Comparison of ENCODE assay signal across 12 cellular contexts in the genomic region with DNA sequence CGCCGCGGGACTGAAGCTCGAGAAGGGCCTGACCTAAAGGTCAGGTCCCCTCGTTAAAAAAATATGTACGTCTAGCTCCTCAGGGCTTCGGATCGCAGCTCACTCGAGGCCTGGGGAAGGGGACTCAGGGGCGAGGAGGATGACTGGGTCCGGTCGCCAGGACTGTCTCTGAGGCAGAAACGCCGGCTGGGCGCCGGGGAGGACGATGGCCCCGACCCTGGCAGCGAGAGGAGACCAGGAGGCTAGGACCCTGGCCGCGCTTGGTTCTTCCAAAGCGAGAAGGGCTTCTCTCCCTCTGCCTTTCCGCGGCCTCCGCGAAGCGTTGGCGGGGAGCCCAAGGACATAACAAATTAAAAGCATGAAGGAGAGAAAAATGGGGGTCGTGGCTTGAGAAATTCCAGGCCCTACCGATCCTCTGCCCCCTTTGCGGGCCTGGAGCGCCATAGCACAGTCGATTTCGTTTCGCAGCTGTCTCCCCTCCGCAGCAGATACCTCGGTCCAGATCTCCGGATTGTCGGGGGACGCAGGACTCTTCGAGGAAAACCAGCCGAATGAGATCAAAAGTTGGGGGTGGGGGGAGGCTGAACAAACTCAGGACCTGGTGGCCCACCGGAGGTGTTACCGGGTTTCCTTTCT. TPM values are rescaled to one million over a fixed set of nuclear protein-coding genes. Genes with fewer than 3 reads are reported as not detected.
DNase-seq lines count a peak whose midpoint lies in the region; ATAC-seq, FAIRE-seq and TF ChIP-seq lines count a peak whose summit lies in the region.
"Had no signal": no experiment of that assay in that cellular context is flagged by ENCODE, and none has a peak within 500 bp of the region (broad histone marks: within the 10 kb centered on the region; RNA-seq: fewer than 3 reads in every experiment).

No MANE protein-coding gene starts in this region.

- no peak for TF ChIP-seq CTCF in SK-N-SH (IDR thresholded peaks at IDR 0.05)

- H3K4me1 ChIP-seq in SK-N-SH (ENCODE audit: control insufficient read depth in 1 of 2, insufficient read depth in 2 of 2, low read depth in 1 of 2, low read length in 1 of 2) (no peaks in the 10 kb centered on the region; a peak in 1 of 4 replicates), small intestine (ENCODE audit: control insufficient read depth in 2 of 2, insufficient read depth in 1 of 2, low read depth in 1 of 2, low read length in 1 of 2) (peaks cover 0 to 4% of the 10 kb centered on the region in 2 donors)

- no peak for TF ChIP-seq EP300 in SK-N-SH (IDR thresholded peaks at IDR 0.05; ENCODE audit: borderline replicate concordance in 1 of 2, low read depth in 1 of 2, low read length in 1 of 2)

- POLR2A ChIA-PET in SK-N-SH (lab: Yijun Ruan, JAX) = no interaction called here

- no peaks in the 10 kb centered on the region for H3K9me2 ChIP-seq in SK-N-SH

- no peaks in the 10 kb centered on the region; the same call in 1 of the 2 replicates for H4K20me1 ChIP-seq in SK-N-SH (ENCODE audit: insufficient read depth)

- H3K36me3 ChIP-seq in SK-N-SH (replicated peaks in 1 of 2; ENCODE audit: control insufficient read depth in 1 of 2, insufficient read depth in 2 of 2, low read length in 1 of 2) (no peaks in the 10 kb centered on the region), small intestine (ENCODE audit: control insufficient read depth in 2 of 2, insufficient read depth in 2 of 2, low read length in 2 of 2) (no peaks in the 10 kb centered on the region)
- H3K36me3 ChIP-seq: prostate gland had no signal

- H3K9ac ChIP-seq in SK-N-SH = no peak overlapping the region

- H3K79me2 ChIP-seq in SK-N-SH (ENCODE audit: insufficient read depth) = no peaks in the 10 kb centered on the region

- DNase-seq in SK-N-SH (peak; percentile 39), T-helper 17 cell (no peak), left kidney (ENCODE audit: low read depth, low spot score) (peak; percentile 45), small intestine (no peak), caudate nucleus (lab: John Stamatoyannopoulos, UW) (no peak), DMS153 treated with DMSO at 0.1 percent for 48 hours (lab: John Stamatoyannopoulos, UW; ENCODE audit: unreplicated experiment) (no peak), NCI-H187 treated with DMSO at 0.1 percent for 48 hours (lab: John Stamatoyannopoulos, UW) (no peak)
- DNase-seq: NCI-H1092 had no signal

- 11% methylated on average over 41 of the region's 44 CpGs for WGBS in SK-N-SH (ENCODE audit: low lambda C conversion rate)
- WGBS in small intestine, 3 donors = 6 to 10% (median 8%) methylated on average over 38 to 44 of the region's 44 CpGs

- peak overlapping the region; percentile 12 for H3K4me3 Mint-ChIP-seq in T-helper 17 cell

- H3K27ac ChIP-seq in SK-N-SH (ENCODE audit: low read depth in 2 of 2, low read length in 1 of 2) = no peak overlapping the region
- peak overlapping the region; percentile 13 to 89 for H3K27ac ChIP-seq in small intestine (ENCODE audit: low read depth in 1 of 2, low read length in 1 of 2)
- no peak overlapping the region for H3K27ac ChIP-seq in caudate nucleus (ENCODE audit: low read depth, low read length)
- H3K27ac ChIP-seq: prostate gland had no signal

- peaks cover 13% of the 10 kb centered on the region for H3K4me1 Mint-ChIP-seq in T-helper 17 cell

- peaks cover 95% of the 10 kb centered on the region for H3K27me3 ChIP-seq in SK-N-SH (ENCODE audit: insufficient read depth)
- H3K27me3 ChIP-seq in small intestine (ENCODE audit: control insufficient read depth in 2 of 2, insufficient read depth in 2 of 2, low read length in 2 of 2) = peaks cover 32 to 47% of the 10 kb centered on the region in 2 donors

- peaks cover 86% of the 10 kb centered on the region for H3K27me3 Mint-ChIP-seq in T-helper 17 cell

- no peak overlapping the region; the same call in 1 of the 2 replicates for H2AFZ ChIP-seq in SK-N-SH (ENCODE audit: low read depth)

- no peaks in the 10 kb centered on the region for H3F3A ChIP-seq in SK-N-SH (replicated peaks; ENCODE audit: insufficient read depth)

- peak overlapping the region; percentile 71; the same call in 1 of the 2 replicates for H3K4me2 ChIP-seq in SK-N-SH

- CTCF ChIA-PET in SK-N-SH (lab: Yijun Ruan, JAX) = interaction anchor here (1.1 kb wide), 1 partner anchor 76 kb away, joined by 3 read pairs; no protein-coding TSS in a partner anchor

- H3K9me3 ChIP-seq in SK-N-SH = no peaks in the 10 kb centered on the region
- H3K9me3 ChIP-seq in T-helper 17 cell (ENCODE audit: control insufficient read depth, low read length, poor library complexity, severe bottlenecking) = no peaks in the 10 kb centered on the region
- H3K9me3 ChIP-seq in small intestine (ENCODE audit: control insufficient read depth, low read depth) = no peaks in the 10 kb centered on the region
- H3K9me3 ChIP-seq: prostate gland had no signal

- H3K36me3 Mint-ChIP-seq in T-helper 17 cell (ENCODE audit: low read depth) = peaks cover 3% of the 10 kb centered on the region

- H3K4me3 ChIP-seq in SK-N-SH (ENCODE audit: low read depth in 2 of 2, low read length in 1 of 2) (no peak overlapping the region), small intestine (ENCODE audit: low read depth in 1 of 2, low read length in 2 of 2) (peak overlapping the region; percentile 17 to 52)

- TF ChIP-seq RAD21 in SK-N-SH (IDR thresholded peaks at IDR 0.05; ENCODE audit: low read length) = no peak

- ATAC-seq in SK-N-SH treated with all-trans-retinoic acid at 6 μM for 48 hours = no peak
- no peak for ATAC-seq in T-helper 17 cell

- no peak overlapping the region for H3K27ac Mint-ChIP-seq in T-helper 17 cell

- no peak for FAIRE-seq in small intestine (lab: Jason Lieb, UNC)
- FAIRE-seq: endometrium, GM19239 had no signal

TF ChIP-seq in SK-N-SH, 30 proteins besides CTCF, POLR2A, EP300 and RAD21:
- TF ChIP-seq EZH2phosphoT487 (IDR thresholded peaks at IDR 0.05; ENCODE audit: borderline replicate concordance, low read depth) = peak; percentile 38; the same call in 1 of the 2 replicates
- TF ChIP-seq FOXJ3 (CRISPR knock-in tag; IDR thresholded peaks at IDR 0.05) = no peak
- TF ChIP-seq TAF1 (IDR thresholded peaks at IDR 0.05; ENCODE audit: borderline replicate concordance, low read depth, low read length) = no peak

TF ChIP-seq in SK-N-SH treated with all-trans-retinoic acid at 6 μM for 48 hours, 23 proteins besides CTCF, POLR2A, EP300 and RAD21 (continues in another document):
- TF ChIP-seq, protein P1, sequence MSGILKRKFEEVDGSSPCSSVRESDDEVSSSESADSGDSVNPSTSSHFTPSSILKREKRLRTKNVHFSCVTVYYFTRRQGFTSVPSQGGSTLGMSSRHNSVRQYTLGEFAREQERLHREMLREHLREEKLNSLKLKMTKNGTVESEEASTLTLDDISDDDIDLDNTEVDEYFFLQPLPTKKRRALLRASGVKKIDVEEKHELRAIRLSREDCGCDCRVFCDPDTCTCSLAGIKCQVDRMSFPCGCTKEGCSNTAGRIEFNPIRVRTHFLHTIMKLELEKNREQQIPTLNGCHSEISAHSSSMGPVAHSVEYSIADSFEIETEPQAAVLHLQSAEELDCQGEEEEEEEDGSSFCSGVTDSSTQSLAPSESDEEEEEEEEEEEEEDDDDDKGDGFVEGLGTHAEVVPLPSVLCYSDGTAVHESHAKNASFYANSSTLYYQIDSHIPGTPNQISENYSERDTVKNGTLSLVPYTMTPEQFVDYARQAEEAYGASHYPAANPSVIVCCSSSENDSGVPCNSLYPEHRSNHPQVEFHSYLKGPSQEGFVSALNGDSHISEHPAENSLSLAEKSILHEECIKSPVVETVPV (CRISPR knock-in tag; IDR thresholded peaks at IDR 0.05) = no peak
- TF ChIP-seq BACH2 (CRISPR knock-in tag; IDR thresholded peaks at IDR 0.05; ENCODE audit: borderline replicate concordance) (no peak), ZNF565 (CRISPR knock-in tag; conservative IDR thresholded peaks at IDR 0.05; ENCODE audit: low read depth) (no peak), SNAI2 (CRISPR knock-in tag; IDR thresholded peaks at IDR 0.05) (no peak), RARB (CRISPR knock-in tag; IDR thresholded peaks at IDR 0.05) (no peak), ZFP30 (CRISPR knock-in tag; IDR thresholded peaks at IDR 0.05) (no peak), ZC3H10 (CRISPR knock-in tag; IDR thresholded peaks at IDR 0.05) (no peak), ZNF8 (CRISPR knock-in tag; IDR thresholded peaks at IDR 0.05) (no peak), TCF4 (CRISPR knock-in tag; IDR thresholded peaks at IDR 0.05; ENCODE audit: borderline replicate concordance) (no peak)
- TF ChIP-seq, protein P2, sequence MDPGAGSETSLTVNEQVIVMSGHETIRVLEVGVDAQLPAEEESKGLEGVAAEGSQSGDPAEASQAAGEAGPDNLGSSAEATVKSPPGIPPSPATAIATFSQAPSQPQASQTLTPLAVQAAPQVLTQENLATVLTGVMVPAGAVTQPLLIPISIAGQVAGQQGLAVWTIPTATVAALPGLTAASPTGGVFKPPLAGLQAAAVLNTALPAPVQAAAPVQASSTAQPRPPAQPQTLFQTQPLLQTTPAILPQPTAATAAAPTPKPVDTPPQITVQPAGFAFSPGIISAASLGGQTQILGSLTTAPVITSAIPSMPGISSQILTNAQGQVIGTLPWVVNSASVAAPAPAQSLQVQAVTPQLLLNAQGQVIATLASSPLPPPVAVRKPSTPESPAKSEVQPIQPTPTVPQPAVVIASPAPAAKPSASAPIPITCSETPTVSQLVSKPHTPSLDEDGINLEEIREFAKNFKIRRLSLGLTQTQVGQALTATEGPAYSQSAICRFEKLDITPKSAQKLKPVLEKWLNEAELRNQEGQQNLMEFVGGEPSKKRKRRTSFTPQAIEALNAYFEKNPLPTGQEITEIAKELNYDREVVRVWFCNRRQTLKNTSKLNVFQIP (CRISPR knock-in tag; IDR thresholded peaks at IDR 0.05; ENCODE audit: borderline replicate concordance, low read depth) = no peak
- TF ChIP-seq, protein P3, sequence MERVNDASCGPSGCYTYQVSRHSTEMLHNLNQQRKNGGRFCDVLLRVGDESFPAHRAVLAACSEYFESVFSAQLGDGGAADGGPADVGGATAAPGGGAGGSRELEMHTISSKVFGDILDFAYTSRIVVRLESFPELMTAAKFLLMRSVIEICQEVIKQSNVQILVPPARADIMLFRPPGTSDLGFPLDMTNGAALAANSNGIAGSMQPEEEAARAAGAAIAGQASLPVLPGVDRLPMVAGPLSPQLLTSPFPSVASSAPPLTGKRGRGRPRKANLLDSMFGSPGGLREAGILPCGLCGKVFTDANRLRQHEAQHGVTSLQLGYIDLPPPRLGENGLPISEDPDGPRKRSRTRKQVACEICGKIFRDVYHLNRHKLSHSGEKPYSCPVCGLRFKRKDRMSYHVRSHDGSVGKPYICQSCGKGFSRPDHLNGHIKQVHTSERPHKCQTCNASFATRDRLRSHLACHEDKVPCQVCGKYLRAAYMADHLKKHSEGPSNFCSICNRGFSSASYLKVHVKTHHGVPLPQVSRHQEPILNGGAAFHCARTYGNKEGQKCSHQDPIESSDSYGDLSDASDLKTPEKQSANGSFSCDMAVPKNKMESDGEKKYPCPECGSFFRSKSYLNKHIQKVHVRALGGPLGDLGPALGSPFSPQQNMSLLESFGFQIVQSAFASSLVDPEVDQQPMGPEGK (CRISPR knock-in tag; IDR thresholded peaks at IDR 0.05; ENCODE audit: borderline replicate concordance) = no peak

RNA-seq across cellular contexts. Expression of a gene that starts 3.1 kb away (rescaled TPM):
- polyA plus RNA-seq in SK-N-SH (2012; rRNA removed) (not detected in 2 replicates), small intestine (10 to 100 TPM in 1 of 3 donors, 1 to 10 TPM in 1, under 1 TPM in 1; 0.67 to 11.9 (median 10.0) TPM)
- polyA plus RNA-seq in SK-N-SH (2012; cell fraction: cytosol; rRNA removed) = not detected in 2 replicates
- not detected in 2 replicates for polyA plus RNA-seq in SK-N-SH (2012; cell fraction: nucleus; rRNA removed)
- not detected for total RNA-seq in T-helper 17 cell
- total RNA-seq: prostate gland had no signal

Comparison
In these comparisons a context has a peak if more than half of its experiments do, and no peak if none do; other contexts are left out.
1. DNase-seq: peak in SK-N-SH (single experiment) and left kidney (single experiment); none in T-helper 17 cell (0 of 3), small intestine (single experiment), caudate nucleus (0 of 61), DMS153 treated with DMSO at 0.1 percent for 48 hours (single experiment) and NCI-H187 treated with DMSO at 0.1 percent for 48 hours (single experiment).
2. H3K27ac ChIP-seq: peak in small intestine (2 of 2); none in SK-N-SH (0 of 2) and caudate nucleus (single experiment).
3. H3K4me3 ChIP-seq: peak in small intestine (2 of 2); none in SK-N-SH (0 of 2).